8 cellular contexts compared by ENCODE assay signal in the genomic region with DNA sequence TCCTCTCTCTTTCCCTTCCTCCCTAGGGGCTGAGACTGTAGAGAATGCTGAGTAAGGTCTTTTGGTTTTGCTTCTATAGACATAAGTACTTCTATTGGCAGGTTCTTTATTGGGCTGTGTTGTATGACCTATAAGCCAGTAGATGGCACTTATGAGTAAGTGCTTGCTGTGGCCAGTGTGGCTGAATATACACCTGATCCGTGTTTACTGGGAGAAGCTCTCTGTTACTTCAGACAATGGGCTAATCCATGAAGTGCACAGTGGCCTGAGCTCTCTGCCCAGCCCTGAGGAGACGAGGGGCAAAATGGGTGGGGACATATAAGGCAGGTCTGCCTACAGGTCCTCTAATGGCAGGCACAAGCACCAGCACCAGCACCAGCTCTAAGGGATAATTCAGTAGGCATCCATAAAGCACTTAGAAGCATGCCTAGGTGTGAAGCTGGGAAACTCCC.
A peak's percentile ranks its signal among the peaks of the same experiment; 100 is the strongest.
DNase-seq lines count a peak whose midpoint lies in the region; ATAC-seq, FAIRE-seq and TF ChIP-seq lines count a peak whose summit lies in the region.

No MANE protein-coding gene starts in this region.

- no peak for FAIRE-seq in frontal cortex (lab: Jason Lieb, UNC)

- H3K27me3 ChIP-seq in kidney epithelial cell (ENCODE audit: control insufficient read depth, insufficient read depth, low read length), result no peaks in the 10 kb centered on the region

- TF ChIP-seq CTCF in GM12874 (IDR thresholded peaks at IDR 0.05; ENCODE audit: insufficient read depth, low read depth, low read length), result peak; percentile 55
- peak; percentile 72 for TF ChIP-seq CTCF in kidney epithelial cell (IDR thresholded peaks at IDR 0.05; ENCODE audit: insufficient read depth, low read length, poor library complexity, severe bottlenecking)

- no peak overlapping the region for H3K4me3 ChIP-seq in kidney epithelial cell (ENCODE audit: low read depth, low read length)

- DNase-seq in A172 (ENCODE audit: low spot score) (peak; percentile 39), MV-4-11 (lab: John Stamatoyannopoulos, UW) (peak; percentile 27), amniotic epithelial cell (ENCODE audit: low read depth) (peak; percentile 47), kidney epithelial cell (ENCODE audit: low read depth) (peak; percentile 19), frontal cortex (ENCODE audit: low spot score in 2 of 2) (no peak), NCI-H2227 treated with DMSO at 0.1 percent for 48 hours (lab: John Stamatoyannopoulos, UW) (no peak)

- peak; percentile 97 for ATAC-seq in HG02610 (IDR thresholded peaks at IDR 0.05; ENCODE audit: unreplicated experiment)

- H3K36me3 ChIP-seq in kidney epithelial cell (ENCODE audit: control insufficient read depth, insufficient read depth, low read length), result no peaks in the 10 kb centered on the region

Comparison
In these comparisons a context has a peak if more than half of its experiments do, and no peak if none do; other contexts are left out.
1. DNase-seq: peak in A172 (single experiment), MV-4-11 (single experiment), amniotic epithelial cell (single experiment) and kidney epithelial cell (single experiment); none in frontal cortex (0 of 2) and NCI-H2227 treated with DMSO at 0.1 percent for 48 hours (single experiment).